Comparison of ENCODE assay signal across 1 cellular context in the genomic region with DNA sequence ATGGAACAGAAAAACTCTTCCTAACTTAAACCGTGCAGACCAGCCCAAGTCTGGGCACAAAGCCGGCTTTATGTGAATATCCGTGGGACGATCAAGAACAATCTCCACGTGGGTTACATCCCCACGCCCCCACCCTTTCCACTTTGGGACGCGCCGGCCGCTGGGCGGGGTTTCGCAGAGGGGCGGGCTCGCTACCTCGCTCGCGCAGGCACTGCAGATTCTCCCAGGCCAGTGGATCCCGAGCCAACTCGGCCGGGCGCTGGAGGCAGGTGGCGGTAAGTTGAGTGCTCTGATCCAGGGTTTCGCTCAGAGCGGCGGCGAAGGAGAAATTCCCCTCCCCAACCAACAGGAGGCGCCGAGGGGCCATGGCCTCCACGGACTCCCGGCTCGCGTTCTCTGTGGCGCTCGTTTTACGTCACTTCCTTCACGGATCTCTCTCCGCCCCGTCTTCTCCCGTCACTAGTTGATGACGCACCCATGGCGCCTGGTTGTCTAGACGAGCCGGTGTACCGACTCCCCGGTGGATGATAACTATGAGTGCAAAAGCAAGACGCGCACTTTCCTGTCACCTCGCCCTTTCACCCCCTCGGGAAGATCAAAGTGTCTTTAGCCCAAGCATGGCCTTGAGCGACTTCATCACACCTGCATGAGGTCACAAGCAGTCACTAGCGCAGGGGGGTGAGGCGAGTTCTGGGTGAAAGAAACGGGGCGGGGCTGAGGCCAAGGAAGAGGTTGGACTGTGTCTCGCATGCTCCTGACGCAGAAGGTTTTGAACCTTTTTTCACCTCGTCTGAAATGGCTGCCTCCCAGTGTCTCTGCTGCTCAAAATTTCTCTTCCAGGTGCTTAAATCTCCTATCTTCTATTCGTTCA.
TF ChIP-seq lines count a peak whose summit lies in the region.

A gene with protein sequence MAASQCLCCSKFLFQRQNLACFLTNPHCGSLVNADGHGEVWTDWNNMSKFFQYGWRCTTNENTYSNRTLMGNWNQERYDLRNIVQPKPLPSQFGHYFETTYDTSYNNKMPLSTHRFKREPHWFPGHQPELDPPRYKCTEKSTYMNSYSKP (plus strand): TSS at position 776 of the 871 bp plus-strand sequence. CDS start 20 bp downstream, at position 796.
Gene FDXACB1, minus strand, starts transcription at position 400 of the 871 bp plus-strand sequence. Its CDS starts 33 bp downstream, at position 367.

TF ChIP-seq in IMR-90, 13 proteins besides CTCF, POLR2A, EP300 and RAD21:
- TF ChIP-seq BHLHE40 (IDR thresholded peaks at IDR 0.05; ENCODE audit: low read depth, low read length), result no peak
- no peak; the same call in 1 of the 2 replicates for TF ChIP-seq CHD1 (IDR thresholded peaks at IDR 0.05; ENCODE audit: low read depth, low read length)
- no peak for TF ChIP-seq CEBPB (IDR thresholded peaks at IDR 0.05; ENCODE audit: low read depth, low read length)
- TF ChIP-seq RCOR1 (IDR thresholded peaks at IDR 0.05; ENCODE audit: insufficient replicate concordance, low read length), result no peak
- TF ChIP-seq RFX5 (IDR thresholded peaks at IDR 0.05; ENCODE audit: low read depth, low read length), result no peak
- TF ChIP-seq, protein P1, sequence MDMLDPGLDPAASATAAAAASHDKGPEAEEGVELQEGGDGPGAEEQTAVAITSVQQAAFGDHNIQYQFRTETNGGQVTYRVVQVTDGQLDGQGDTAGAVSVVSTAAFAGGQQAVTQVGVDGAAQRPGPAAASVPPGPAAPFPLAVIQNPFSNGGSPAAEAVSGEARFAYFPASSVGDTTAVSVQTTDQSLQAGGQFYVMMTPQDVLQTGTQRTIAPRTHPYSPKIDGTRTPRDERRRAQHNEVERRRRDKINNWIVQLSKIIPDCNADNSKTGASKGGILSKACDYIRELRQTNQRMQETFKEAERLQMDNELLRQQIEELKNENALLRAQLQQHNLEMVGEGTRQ (IDR thresholded peaks at IDR 0.05; ENCODE audit: low read depth, low read length), result peak; percentile 11; the same call in 1 of the 2 replicates
- TF ChIP-seq MAZ (IDR thresholded peaks at IDR 0.05; ENCODE audit: borderline replicate concordance, low read depth, low read length), result peak; percentile 80; the same call in 1 of the 2 replicates
- TF ChIP-seq MAFK (IDR thresholded peaks at IDR 0.05; ENCODE audit: low read depth, low read length), result no peak
- peak; percentile 57 for TF ChIP-seq FOS (IDR thresholded peaks at IDR 0.05; ENCODE audit: low read depth, low read length)
- TF ChIP-seq SMC3 (IDR thresholded peaks at IDR 0.05; ENCODE audit: low read depth, low read length), result peak; percentile 93
- no peak for TF ChIP-seq NFE2L2 (IDR thresholded peaks at IDR 0.05; ENCODE audit: low read depth, low read length)
- 0 out of 2 replicates have a peak, but pooled peaks have one; percentile 80 for TF ChIP-seq MXI1 (IDR thresholded peaks at IDR 0.05; ENCODE audit: borderline replicate concordance, low read depth, low read length)
- TF ChIP-seq, protein P2, sequence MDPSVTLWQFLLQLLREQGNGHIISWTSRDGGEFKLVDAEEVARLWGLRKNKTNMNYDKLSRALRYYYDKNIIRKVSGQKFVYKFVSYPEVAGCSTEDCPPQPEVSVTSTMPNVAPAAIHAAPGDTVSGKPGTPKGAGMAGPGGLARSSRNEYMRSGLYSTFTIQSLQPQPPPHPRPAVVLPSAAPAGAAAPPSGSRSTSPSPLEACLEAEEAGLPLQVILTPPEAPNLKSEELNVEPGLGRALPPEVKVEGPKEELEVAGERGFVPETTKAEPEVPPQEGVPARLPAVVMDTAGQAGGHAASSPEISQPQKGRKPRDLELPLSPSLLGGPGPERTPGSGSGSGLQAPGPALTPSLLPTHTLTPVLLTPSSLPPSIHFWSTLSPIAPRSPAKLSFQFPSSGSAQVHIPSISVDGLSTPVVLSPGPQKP (IDR thresholded peaks at IDR 0.05; ENCODE audit: borderline replicate concordance, low read depth, low read length), result no peak
TF ChIP-seq in IMR-90: peak in this region for 5.
